Comparison of ENCODE assay signal across 9 cellular contexts in genomic region chr14:103998027-103998426, GRCh38. TPM values are rescaled to one million over a fixed set of nuclear protein-coding genes. Genes with fewer than 3 reads are reported as not detected.
"Had no signal": no experiment of that assay in that cellular context is flagged by ENCODE, and none has a peak within 500 bp of the region (broad histone marks: within the 10 kb centered on the region; RNA-seq: fewer than 3 reads in every experiment).

No MANE protein-coding gene starts in this region.

- H3K27ac ChIP-seq: HL-60 had no signal

- H3K36me3 Mint-ChIP-seq: IgD-negative memory B cell had no signal

- H2AFZ ChIP-seq: GM23338 had no signal

- H3K4me3 ChIP-seq: GM23338 had no signal

- ATAC-seq: GM23338, HepG2 had no signal

- H3K4me3 Mint-ChIP-seq: GM23338, H9, IgD-negative memory B cell had no signal

- H3K9me3 Mint-ChIP-seq: GM23338, H9, IgD-negative memory B cell had no signal

- H3K27ac Mint-ChIP-seq: GM23338, H9, IgD-negative memory B cell had no signal

- H3K4me1 Mint-ChIP-seq: IgD-negative memory B cell had no signal

- H3K4me2 ChIP-seq: GM23338 had no signal

- DNase-seq: H9, HCEC 1CT, KBM-7 had no signal

RNA-seq across cellular contexts. Expression of gene RD3L, which starts 55.7 kb away (rescaled TPM):
- total RNA-seq: GM23338, H1, H9, HepG2, HT1080 had no signal
- polyA plus RNA-seq: GM23338, H1, HepG2, IgD-negative memory B cell had no signal
